In genomic region chr6:142417331-142417750, GRCh38 we compare ENCODE assay signal across 1 cellular context.
TF ChIP-seq lines count a peak whose summit lies in the region.

No MANE protein-coding gene starts in this region.

TF ChIP-seq in IMR-90, 13 proteins besides CTCF, POLR2A, EP300 and RAD21:
- TF ChIP-seq RCOR1 (IDR thresholded peaks at IDR 0.05; ENCODE audit: insufficient replicate concordance, low read length) (no peak), MXI1 (IDR thresholded peaks at IDR 0.05; ENCODE audit: borderline replicate concordance, low read depth, low read length) (no peak)
